In genomic region chr17:181213-182163, GRCh38 we compare ENCODE assay signal across 8 cellular contexts. TPM values are rescaled to one million over a fixed set of nuclear protein-coding genes. Genes with fewer than 3 reads are reported as not detected.
DNase-seq lines count a peak whose midpoint lies in the region; ATAC-seq, FAIRE-seq and TF ChIP-seq lines count a peak whose summit lies in the region.

Gene DOC2B (minus strand): TSS chr17:181650. CDS start chr17:181479, 171 bp downstream.

- intact Hi-C loops in mucosa of descending colon (cut with DNase I, micrococcal nuclease) = no loop called here
- intact Hi-C loops in thyroid gland (cut with DNase I) = no loop called here

- ATAC-seq in mucosa of descending colon = peak; percentile 76
- ATAC-seq in GM19397 (IDR thresholded peaks at IDR 0.05; ENCODE audit: unreplicated experiment) = no peak

- DNase-seq in D721Med (ENCODE audit: insufficient read length, low spot score) (peak; percentile 83), RPMI8226 (peak; percentile 15), epithelial cell of proximal tubule (ENCODE audit: low read depth) (no peak), mucosa of descending colon (peak in 2 of 3 donors; percentile 34 to 57), thyroid gland (peak; percentile 34 to 42), NCI-H1694 (lab: John Stamatoyannopoulos, UW) (no peak), OCI-M2 (lab: John Stamatoyannopoulos, UW; ENCODE audit: unreplicated experiment) (no peak)

- no peak for FAIRE-seq in D721Med (lab: Jason Lieb, UNC)

- H3K27ac ChIP-seq in thyroid gland = peak within 1 kb of the TSS in 2 of 3 donors; percentile 24 to 28

- no peak for TF ChIP-seq POLR2A in thyroid gland (IDR thresholded peaks at IDR 0.05)

- H3K4me3 ChIP-seq in epithelial cell of proximal tubule (ENCODE audit: low read depth, low read length) (peak within 1 kb of the TSS; percentile 59), mucosa of descending colon (no peak within 1 kb of the TSS), thyroid gland (replicated peaks in 1 of 3) (peak within 1 kb of the TSS in 1 of 3 donors; percentile 38)

- no peaks in the 10 kb centered on the region for H3K36me3 ChIP-seq in mucosa of descending colon (ENCODE audit: low read depth)
- no peaks in the 10 kb centered on the region for H3K36me3 ChIP-seq in thyroid gland

- WGBS in thyroid gland, 2 donors = 31 to 32% methylated on average over 4 to 5 of the region's 128 CpGs

- TF ChIP-seq CTCF in D721Med (IDR thresholded peaks at IDR 0.05; ENCODE audit: insufficient read depth, missing control alignments) (no peak), epithelial cell of proximal tubule (conservative IDR thresholded peaks at IDR 0.05; ENCODE audit: low read depth, low read length) (no peak), mucosa of descending colon (IDR thresholded peaks at IDR 0.05) (no peak), thyroid gland (IDR thresholded peaks at IDR 0.05) (no peak)

- H3K27me3 ChIP-seq in thyroid gland = peaks cover 6% of the 10 kb centered on the region

- H3K9me3 ChIP-seq in mucosa of descending colon = no peaks in the 10 kb centered on the region
- no peaks in the 10 kb centered on the region for H3K9me3 ChIP-seq in thyroid gland

- peaks cover 4% of the 10 kb centered on the region for H3K4me1 ChIP-seq in mucosa of descending colon (ENCODE audit: low read depth)
- peaks cover 0 to 14% of the 10 kb centered on the region in 2 donors for H3K4me1 ChIP-seq in thyroid gland

RNA-seq across cellular contexts. Expression of gene DOC2B, which starts in this region (rescaled TPM):
- total RNA-seq in epithelial cell of proximal tubule = 18.1 and 29.7 TPM in 2 replicates
- 1 to 10 TPM; 3.2 to 6.7 (median 4.0) TPM for total RNA-seq in mucosa of descending colon
- 1 to 10 TPM; 3.6 to 8.5 (median 6.7) TPM for total RNA-seq in thyroid gland

Comparison
In these comparisons a context has a peak if more than half of its experiments do, and no peak if none do; other contexts are left out.
1. DNase-seq: peak in D721Med (single experiment), RPMI8226 (single experiment), mucosa of descending colon (2 of 3) and thyroid gland (2 of 2); none in epithelial cell of proximal tubule (single experiment), NCI-H1694 (single experiment) and OCI-M2 (single experiment).